Comparison of ENCODE assay signal across 25 cellular contexts in the genomic region with DNA sequence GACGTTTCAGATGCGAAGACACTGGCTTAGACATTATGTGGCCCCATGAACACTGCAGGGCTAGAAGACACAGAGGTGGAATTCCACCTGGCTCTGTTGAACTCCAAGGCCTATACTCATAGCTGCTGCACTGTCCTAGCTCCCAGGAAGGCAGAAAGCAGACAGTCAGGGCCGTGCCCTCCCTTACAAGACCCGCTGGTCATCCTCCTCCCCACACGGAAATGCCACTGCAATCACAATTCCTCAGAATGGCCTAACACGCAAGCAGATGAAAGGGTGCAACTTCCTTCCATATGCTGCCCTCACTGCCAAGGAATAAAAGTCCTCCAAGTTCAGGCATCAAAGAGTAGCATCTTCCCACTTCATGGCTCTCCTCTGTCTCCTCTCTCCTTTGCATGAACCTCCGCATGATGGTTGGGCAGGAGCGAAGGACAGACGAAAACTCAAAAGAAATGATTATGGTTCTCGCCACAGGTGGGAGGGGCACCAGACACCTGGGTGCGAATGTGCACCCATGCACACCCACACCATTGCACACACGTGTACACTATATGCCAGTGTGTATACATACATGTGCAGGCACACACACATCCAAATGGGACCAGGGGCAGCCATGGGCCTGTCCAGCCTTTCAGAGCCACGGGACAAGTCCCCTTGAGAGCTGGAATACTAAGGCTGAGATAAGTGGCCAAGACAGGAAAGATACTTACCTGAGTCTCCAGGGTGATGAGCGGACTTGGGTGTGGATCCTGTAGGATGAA.
DNase-seq lines count a peak whose midpoint lies in the region; ATAC-seq, FAIRE-seq and TF ChIP-seq lines count a peak whose summit lies in the region.
"Had no signal": no experiment of that assay in that cellular context is flagged by ENCODE, and none has a peak within 500 bp of the region (broad histone marks: within the 10 kb centered on the region; RNA-seq: fewer than 3 reads in every experiment).

No MANE protein-coding gene starts in this region.

- H3K36me3 ChIP-seq in HepG2 (replicated peaks in 1 of 2; ENCODE audit: control insufficient read depth in 1 of 2, insufficient read depth in 2 of 2, low read length in 2 of 2) (no peaks in the 10 kb centered on the region), right lobe of liver (no peaks in the 10 kb centered on the region), mucosa of descending colon (ENCODE audit: low read depth) (no peaks in the 10 kb centered on the region), upper lobe of left lung (no peaks in the 10 kb centered on the region)
- H3K36me3 ChIP-seq: brain microvascular endothelial cell, HAP-1, left lung, Peyer's patch had no signal

- no peaks in the 10 kb centered on the region for H3K4me1 ChIP-seq in HepG2 (ENCODE audit: insufficient read depth, low read length)
- no peaks in the 10 kb centered on the region for H3K4me1 ChIP-seq in right lobe of liver
- peaks cover 7% of the 10 kb centered on the region for H3K4me1 ChIP-seq in mucosa of descending colon (ENCODE audit: low read depth)
- H3K4me1 ChIP-seq in upper lobe of left lung, result peaks cover 19 to 48% (median 32%) of the 10 kb centered on the region in 4 donors
- H3K4me1 ChIP-seq: HAP-1 had no signal

- BruUV-seq in HepG2 (replicated peaks; lab: Mats Ljungman, UMichigan), result no TSS peak

- H3K4me3 ChIP-seq in HepG2 (replicated peaks in 1 of 3; ENCODE audit: insufficient read depth in 1 of 3, low read depth in 2 of 3, low read length in 3 of 3) (no peak overlapping the region), right lobe of liver (no peak overlapping the region), mucosa of descending colon (no peak overlapping the region), upper lobe of left lung (no peak overlapping the region)
- H3K4me3 ChIP-seq: HAP-1, left lung, Peyer's patch had no signal

- H3K4me2 ChIP-seq in HepG2 (ENCODE audit: low read depth, low read length), result no peak overlapping the region

- no peaks in the 10 kb centered on the region for H4K20me1 ChIP-seq in HepG2 (ENCODE audit: insufficient read depth, low read length)

- no peaks in the 10 kb centered on the region for H3K9me3 Mint-ChIP-seq in activated T-helper 1 cell treated with anti-CD3 and anti-CD28 coated beads, Interleukin-12 subunit alpha, Interleukin-12 subunit beta, Interleukin-2, Interleukin-4 antibody, amounts not matched to agents 30 ng/mL and 10 ng/mL and 1 ng/mL, durations not matched to agents 14 hours and 24 hours and 36 hours
- H3K9me3 Mint-ChIP-seq: nephron progenitor cell had no signal

- POLR2A ChIA-PET in HepG2 (lab: Yijun Ruan, JAX), result no interaction called here

- CTCF ChIA-PET in HepG2 (lab: Yijun Ruan, JAX; ENCODE audit: low intra/inter-chr PET ratio, low total read pairs), result no interaction called here

- 26% methylated on average over 14 of the region's 14 CpGs for WGBS in HepG2 (ENCODE audit: low lambda C conversion rate)
- 68% methylated on average over 9 of the region's 14 CpGs for WGBS in right lobe of liver (ENCODE audit: insufficient coverage, low coverage, low lambda C conversion rate, missing lambda C conversion rate)
- WGBS in upper lobe of left lung, 2 donors, result 79 to 91% methylated on average over 7 to 14 of the region's 14 CpGs

- H3K27me3 ChIP-seq in HepG2 (ENCODE audit: control insufficient read depth in 1 of 2, insufficient read depth in 2 of 2, low read length in 2 of 2) (peaks cover 2 to 33% of the 10 kb centered on the region in 2 experiments; a peak in 2 of 5 replicates), right lobe of liver (no peaks in the 10 kb centered on the region), upper lobe of left lung (no peaks in the 10 kb centered on the region)
- H3K27me3 ChIP-seq: brain microvascular endothelial cell, left lung, Peyer's patch had no signal

- H3K27ac ChIP-seq in HepG2 (ENCODE audit: extremely low read length, insufficient read depth, low read length) (no peak overlapping the region), right lobe of liver (no peak overlapping the region), upper lobe of left lung (no peak overlapping the region)
- H3K27ac ChIP-seq: brain microvascular endothelial cell had no signal

- TF ChIP-seq CTCF in HepG2 (CRISPR knock-in tag; IDR thresholded peaks at IDR 0.05) (no peak), right lobe of liver (IDR thresholded peaks at IDR 0.05) (no peak), mucosa of descending colon (IDR thresholded peaks at IDR 0.05) (no peak), upper lobe of left lung (IDR thresholded peaks at IDR 0.05) (no peak)

- in situ Hi-C loops in HepG2 (cut with HindIII; ENCODE audit: extremely low pct_ligation_motif_present, low pct_unique_long_range_greater_than_20kb), result no loop called here

- no peaks in the 10 kb centered on the region for H3K79me2 ChIP-seq in HepG2 (ENCODE audit: insufficient read depth, low read length)

- TF ChIP-seq POLR2A in HepG2 (IDR thresholded peaks at IDR 0.05; ENCODE audit: insufficient read depth in 1 of 2, low read depth in 2 of 2, low read length in 2 of 2), result no peak
- no peak for TF ChIP-seq POLR2A in right lobe of liver (IDR thresholded peaks at IDR 0.05)
- no peak for TF ChIP-seq POLR2A in upper lobe of left lung (IDR thresholded peaks at IDR 0.05)

- peak overlapping the region; percentile 12 for H3K4me3 Mint-ChIP-seq in activated T-helper 1 cell treated with anti-CD3 and anti-CD28 coated beads, Interleukin-12 subunit alpha, Interleukin-12 subunit beta, Interleukin-2, Interleukin-4 antibody, amounts not matched to agents 30 ng/mL and 10 ng/mL and 1 ng/mL, durations not matched to agents 14 hours and 24 hours and 36 hours
- H3K4me3 Mint-ChIP-seq: nephron progenitor cell had no signal

- intact Hi-C loops in HepG2 (cut with micrococcal nuclease; ENCODE audit: unreplicated experiment), result no loop called here
- intact Hi-C loops in right lobe of liver (cut with DNase I), result no loop called here
- intact Hi-C loops in activated T-helper 1 cell treated with anti-CD3 and anti-CD28 coated beads, Interleukin-12 subunit alpha, Interleukin-12 subunit beta, Interleukin-2, Interleukin-4 antibody, amounts not matched to agents 30 ng/mL and 10 ng/mL and 1 ng/mL, durations not matched to agents 14 hours and 24 hours and 36 hours (cut with micrococcal nuclease), result loop anchor here (2.0 kb wide), 1 partner anchor 17 kb away; no protein-coding TSS in a partner anchor
- intact Hi-C loops in mucosa of descending colon (cut with DNase I, micrococcal nuclease), result no loop called here

- DNase-seq in HepG2 (ENCODE audit: low spot score), result no peak
- no peak for DNase-seq in right lobe of liver
- DNase-seq in activated T-helper 1 cell treated with anti-CD3 and anti-CD28 coated beads, Interleukin-12 subunit alpha, Interleukin-12 subunit beta, Interleukin-2, Interleukin-4 antibody, amounts not matched to agents 30 ng/mL and 10 ng/mL and 1 ng/mL, durations not matched to agents 14 hours and 24 hours and 36 hours (ENCODE audit: low spot score), result no peak
- peak in 1 of 3 donors; percentile 40 for DNase-seq in mucosa of descending colon
- DNase-seq in stimulated activated naive CD4-positive, alpha-beta T cell treated with Interleukin-2 at 50 U/mL for 16 hours (lab: John Stamatoyannopoulos, UW), result no peak
- DNase-seq in upper lobe of left lung, result no peak
- DNase-seq in T-helper 1 cell, result no peak
- DNase-seq in NCI-H1436 treated with DMSO at 0.1 percent for 48 hours (lab: John Stamatoyannopoulos, UW), result no peak
- DNase-seq: brain microvascular endothelial cell; DMS153; effector memory CD4-positive, alpha-beta T cell; foreskin fibroblast; left lung; midbrain; NCI-H1694 treated with DMSO at 0.1 percent for 48 hours; NCI-H2171; NCI-H524 treated with DMSO at 0.1 percent for 48 hours; nephron progenitor cell; stimulated activated CD8-positive, alpha-beta memory T cell treated with anti-CD3 and anti-CD28 coated beads, Interleukin-4, amount 100 ng/mL, for 48 hours; substantia nigra had no signal

- peak overlapping the region; percentile 8 for H3K27ac Mint-ChIP-seq in activated T-helper 1 cell treated with anti-CD3 and anti-CD28 coated beads, Interleukin-12 subunit alpha, Interleukin-12 subunit beta, Interleukin-2, Interleukin-4 antibody, amounts not matched to agents 30 ng/mL and 10 ng/mL and 1 ng/mL, durations not matched to agents 14 hours and 24 hours and 36 hours

- TF ChIP-seq EP300 in HepG2 (IDR thresholded peaks at IDR 0.05; ENCODE audit: low read depth in 2 of 2, low read length in 2 of 2) (no peak), HepG2 (CRISPR knock-in tag; IDR thresholded peaks at IDR 0.05; ENCODE audit: borderline replicate concordance) (no peak), upper lobe of left lung (IDR thresholded peaks at IDR 0.05) (no peak)

- no peak for TF ChIP-seq RAD21 in HepG2 (CRISPR knock-in tag; IDR thresholded peaks at IDR 0.05)

- FAIRE-seq in HepG2 (lab: Jason Lieb, UNC), result no peak
- FAIRE-seq: GM19239, urothelium cell line had no signal

- peaks cover 32% of the 10 kb centered on the region for H3K36me3 Mint-ChIP-seq in activated T-helper 1 cell treated with anti-CD3 and anti-CD28 coated beads, Interleukin-12 subunit alpha, Interleukin-12 subunit beta, Interleukin-2, Interleukin-4 antibody, amounts not matched to agents 30 ng/mL and 10 ng/mL and 1 ng/mL, durations not matched to agents 14 hours and 24 hours and 36 hours (ENCODE audit: low read depth)

- no peaks in the 10 kb centered on the region for H3K27me3 Mint-ChIP-seq in activated T-helper 1 cell treated with anti-CD3 and anti-CD28 coated beads, Interleukin-12 subunit alpha, Interleukin-12 subunit beta, Interleukin-2, Interleukin-4 antibody, amounts not matched to agents 30 ng/mL and 10 ng/mL and 1 ng/mL, durations not matched to agents 14 hours and 24 hours and 36 hours (ENCODE audit: insufficient read depth)
- H3K27me3 Mint-ChIP-seq: progenitor cell of endocrine pancreas had no signal

- H3K9me3 ChIP-seq in HepG2 (ENCODE audit: low read length) (no peaks in the 10 kb centered on the region), right lobe of liver (no peaks in the 10 kb centered on the region), mucosa of descending colon (no peaks in the 10 kb centered on the region), upper lobe of left lung (no peaks in the 10 kb centered on the region)
- H3K9me3 ChIP-seq: HAP-1, left lung, Peyer's patch had no signal

- ATAC-seq in HepG2 (no peak), right lobe of liver (no peak), mucosa of descending colon (peak; percentile 3), upper lobe of left lung (ENCODE audit: low FRiP score in 2 of 2) (no peak)
- ATAC-seq: left lung had no signal

- H3K9ac ChIP-seq in HepG2 (ENCODE audit: insufficient read depth, low read depth, low read length), result no peak overlapping the region

- no peak overlapping the region for H2AFZ ChIP-seq in HepG2 (ENCODE audit: low read length)

- H3K4me1 Mint-ChIP-seq in activated T-helper 1 cell treated with anti-CD3 and anti-CD28 coated beads, Interleukin-12 subunit alpha, Interleukin-12 subunit beta, Interleukin-2, Interleukin-4 antibody, amounts not matched to agents 30 ng/mL and 10 ng/mL and 1 ng/mL, durations not matched to agents 14 hours and 24 hours and 36 hours (ENCODE audit: low read depth), result peaks cover 65% of the 10 kb centered on the region
